10 cellular contexts compared by ENCODE assay signal in genomic region chr2:235511187-235511661, GRCh38. TPM values are rescaled to one million over a fixed set of nuclear protein-coding genes. Genes with fewer than 3 reads are reported as not detected.
A peak's percentile ranks its signal among the peaks of the same experiment; 100 is the strongest.
DNase-seq lines count a peak whose midpoint lies in the region; ATAC-seq and TF ChIP-seq lines count a peak whose summit lies in the region.
"Had no signal": no experiment of that assay in that cellular context is flagged by ENCODE, and none has a peak within 500 bp of the region (broad histone marks: within the 10 kb centered on the region; RNA-seq: fewer than 3 reads in every experiment).

No MANE protein-coding gene starts in this region.

- ATAC-seq in GM19463 (IDR thresholded peaks at IDR 0.05; ENCODE audit: unreplicated experiment), result no peak
- no peak for ATAC-seq in HG02759 (IDR thresholded peaks at IDR 0.05; ENCODE audit: unreplicated experiment)
- no peak for ATAC-seq in HG03457 (IDR thresholded peaks at IDR 0.05; ENCODE audit: unreplicated experiment)
- no peak for ATAC-seq in GM19324 (IDR thresholded peaks at IDR 0.05; ENCODE audit: low FRiP score, unreplicated experiment)

- TF ChIP-seq CTCF in fibroblast of mammary gland (conservative IDR thresholded peaks at IDR 0.05; ENCODE audit: control insufficient read depth, insufficient read depth, low read depth, low read length) (no peak), osteoblast (IDR thresholded peaks at IDR 0.05; ENCODE audit: extremely low read depth, low read depth, low read length) (no peak)

- peaks cover 22% of the 10 kb centered on the region for H3K4me1 ChIP-seq in osteoblast (ENCODE audit: insufficient read depth, low read length)
- H3K4me1 ChIP-seq: ascending aorta had no signal

- H3K79me2 ChIP-seq in osteoblast (ENCODE audit: insufficient read depth, low read length), result peaks cover 93% of the 10 kb centered on the region

- H3K4me2 ChIP-seq in osteoblast (ENCODE audit: insufficient read depth, low read length), result peak overlapping the region; percentile 38

- H3K27ac ChIP-seq in osteoblast (ENCODE audit: low read depth, low read length), result peak overlapping the region; percentile 49
- H3K27ac ChIP-seq: ascending aorta had no signal

- no peaks in the 10 kb centered on the region for H3K36me3 ChIP-seq in osteoblast (ENCODE audit: insufficient read depth, low read length)
- H3K36me3 ChIP-seq: ascending aorta had no signal

- H3K27me3 ChIP-seq in osteoblast (ENCODE audit: insufficient read depth, low read length), result no peaks in the 10 kb centered on the region
- H3K27me3 ChIP-seq: ascending aorta had no signal

- peak; percentile 75 for DNase-seq in HCEC 1CT
- DNase-seq in RKO (ENCODE audit: low spot score), result peak; percentile 43
- peak; percentile 88 for DNase-seq in fibroblast of mammary gland (ENCODE audit: low read depth)
- DNase-seq in osteoblast (ENCODE audit: insufficient read length, low spot score, missing footprints), result peak; percentile 98
- DNase-seq: NCI-H1930 had no signal

- H3K4me3 ChIP-seq in fibroblast of mammary gland (ENCODE audit: control insufficient read depth, low read depth, low read length) (no peak overlapping the region), osteoblast (ENCODE audit: insufficient read depth, low read length) (no peak overlapping the region)
- H3K4me3 ChIP-seq: ascending aorta had no signal

- H3K9me3 ChIP-seq in osteoblast (ENCODE audit: low read depth, low read length), result no peaks in the 10 kb centered on the region
- H3K9me3 ChIP-seq: ascending aorta had no signal

- no peak overlapping the region for H2AFZ ChIP-seq in osteoblast (ENCODE audit: low read length)

- H4K20me1 ChIP-seq in osteoblast (ENCODE audit: insufficient read depth, low read length), result peaks cover 51% of the 10 kb centered on the region

RNA-seq across cellular contexts. Expression of gene AGAP1, which starts 17.4 kb away (rescaled TPM):
- total RNA-seq in osteoblast, result 18.5 and 19.7 TPM in 2 replicates

Comparison
In these comparisons a context has a peak if more than half of its experiments do, and no peak if none do; other contexts are left out.
1. DNase-seq: peak in every context shown above with its lines; median percentile 98 in osteoblast; 88 in fibroblast of mammary gland; 75 in HCEC 1CT; 43 in RKO.